In the genomic region with DNA sequence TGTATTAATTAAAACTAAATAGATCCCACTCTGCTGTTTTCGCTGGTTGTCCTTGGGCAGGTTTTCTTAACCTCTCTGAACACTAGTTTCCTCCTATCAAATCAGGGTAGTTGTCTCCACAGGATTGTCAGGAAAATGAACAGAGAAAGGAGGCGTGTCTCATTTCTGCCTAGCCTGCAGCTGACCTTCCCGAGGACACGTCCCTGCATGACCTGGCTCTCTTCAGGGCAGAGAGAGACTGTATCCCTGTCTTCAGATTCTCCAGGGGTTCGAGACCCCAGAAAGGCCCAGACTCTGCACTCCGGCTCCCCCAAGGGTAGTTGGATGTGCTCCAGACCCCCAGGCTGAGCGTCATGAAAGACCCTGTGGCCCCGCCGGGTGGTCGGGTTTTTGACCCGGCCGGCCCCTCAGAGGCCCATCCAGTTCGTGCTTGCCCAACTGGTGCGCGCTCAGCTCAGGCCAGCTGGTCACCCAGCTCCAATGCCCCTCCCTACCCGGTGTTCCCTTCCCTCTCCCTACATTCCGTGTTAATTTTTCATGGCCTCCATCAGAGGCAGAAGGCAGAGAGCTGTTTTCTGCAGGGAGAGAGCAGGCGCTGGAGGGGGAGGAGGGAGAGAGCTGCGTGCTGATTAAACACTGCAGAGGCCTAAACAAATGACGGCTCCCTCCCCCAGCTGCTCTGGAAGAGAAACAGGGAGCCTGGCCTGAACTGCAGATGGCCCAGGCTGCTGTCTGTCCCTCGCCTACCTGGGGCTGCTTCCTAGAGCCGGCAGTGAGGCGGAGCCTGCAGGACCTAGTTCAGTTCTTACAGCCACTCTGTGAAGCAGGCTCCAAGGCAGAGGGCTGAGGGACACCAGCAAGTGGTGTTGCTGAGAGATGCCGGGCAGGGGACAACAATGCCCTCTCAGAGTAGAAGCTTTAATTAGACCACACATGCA, we compare ENCODE assay signal across 1 cellular context.
TF ChIP-seq lines count a peak whose summit lies in the region.

No MANE protein-coding gene starts in this region.

TF ChIP-seq in IMR-90, 13 proteins besides CTCF, POLR2A, EP300 and RAD21:
- no peak for TF ChIP-seq MAFK (IDR thresholded peaks at IDR 0.05; ENCODE audit: low read depth, low read length)
- TF ChIP-seq MAZ (IDR thresholded peaks at IDR 0.05; ENCODE audit: borderline replicate concordance, low read depth, low read length) = peak; percentile 67; the same call in 1 of the 2 replicates
- no peak for TF ChIP-seq FOS (IDR thresholded peaks at IDR 0.05; ENCODE audit: low read depth, low read length)
- 0 out of 2 replicates have a peak, but pooled peaks have one; percentile 25 for TF ChIP-seq MXI1 (IDR thresholded peaks at IDR 0.05; ENCODE audit: borderline replicate concordance, low read depth, low read length)
- TF ChIP-seq, protein P1, sequence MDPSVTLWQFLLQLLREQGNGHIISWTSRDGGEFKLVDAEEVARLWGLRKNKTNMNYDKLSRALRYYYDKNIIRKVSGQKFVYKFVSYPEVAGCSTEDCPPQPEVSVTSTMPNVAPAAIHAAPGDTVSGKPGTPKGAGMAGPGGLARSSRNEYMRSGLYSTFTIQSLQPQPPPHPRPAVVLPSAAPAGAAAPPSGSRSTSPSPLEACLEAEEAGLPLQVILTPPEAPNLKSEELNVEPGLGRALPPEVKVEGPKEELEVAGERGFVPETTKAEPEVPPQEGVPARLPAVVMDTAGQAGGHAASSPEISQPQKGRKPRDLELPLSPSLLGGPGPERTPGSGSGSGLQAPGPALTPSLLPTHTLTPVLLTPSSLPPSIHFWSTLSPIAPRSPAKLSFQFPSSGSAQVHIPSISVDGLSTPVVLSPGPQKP (IDR thresholded peaks at IDR 0.05; ENCODE audit: borderline replicate concordance, low read depth, low read length) = no peak
TF ChIP-seq in IMR-90: peak in this region for 2.
